ENCODE assay signal across 8 cellular contexts in genomic region chr20:63957004-63957689, GRCh38. TPM values are rescaled to one million over a fixed set of nuclear protein-coding genes. Genes with fewer than 3 reads are reported as not detected.
DNase-seq lines count a peak whose midpoint lies in the region; ATAC-seq and TF ChIP-seq lines count a peak whose summit lies in the region.

No MANE protein-coding gene starts in this region.

- intact Hi-C loops in naive thymus-derived CD4-positive, alpha-beta T cell (cut with micrococcal nuclease): loop anchor here (1.0 to 5.0 kb wide), 9 partner anchors 12 to 740 kb away; partner anchors contain the start of genes YTHDF1 (in 2 of the 2), ARFRP1 (in 1 of the 2), C20orf204 (in 1 of the 2) and GMEB2 (in 1 of the 2)

- peak overlapping the region; percentile 62 for H3K4me3 ChIP-seq in GM12865 (ENCODE audit: low read depth, low read length)
- peak overlapping the region; percentile 55 for H3K4me3 ChIP-seq in NT2/D1 (ENCODE audit: insufficient read length, low read depth)
- H3K4me3 ChIP-seq in naive thymus-derived CD4-positive, alpha-beta T cell (ENCODE audit: low read length): peak overlapping the region; percentile 62
- peak overlapping the region; percentile 93 for H3K4me3 ChIP-seq in thoracic aorta

- H3K4me3 Mint-ChIP-seq in naive thymus-derived CD4-positive, alpha-beta T cell: peak overlapping the region; percentile 59 to 87 (median 84)

- POLR2A ChIA-PET in naive thymus-derived CD4-positive, alpha-beta T cell (lab: Charles Lee): interaction anchor here (1.0 to 2.7 kb wide), 12 partner anchors 10 to 299 kb away, joined by 3 to 21 read pairs (median 4); partner anchors contain the start of genes RTEL1, SAMD10, TCEA2 and TPD52L2

- peak overlapping the region in 8 of 9 donors; percentile 36 to 86 (median 71) for H3K27ac Mint-ChIP-seq in naive thymus-derived CD4-positive, alpha-beta T cell

- H3K4me1 Mint-ChIP-seq in naive thymus-derived CD4-positive, alpha-beta T cell: peaks cover 19 to 37% (median 27%) of the 10 kb centered on the region in 7 donors

- ATAC-seq in HG03521 (IDR thresholded peaks at IDR 0.05; ENCODE audit: unreplicated experiment): peak; percentile 14
- peak; percentile 3 for ATAC-seq in naive thymus-derived CD4-positive, alpha-beta T cell
- ATAC-seq in thoracic aorta (ENCODE audit: insufficient number of reproducible peaks, low FRiP score, low read depth): peak; percentile 22
- ATAC-seq in HG02571 (IDR thresholded peaks at IDR 0.05; ENCODE audit: unreplicated experiment): no peak

- peak overlapping the region; percentile 70 for H3K27ac ChIP-seq in naive thymus-derived CD4-positive, alpha-beta T cell (ENCODE audit: low read depth, low read length)
- H3K27ac ChIP-seq in thoracic aorta: peak overlapping the region; percentile 47 to 61

- no peaks in the 10 kb centered on the region for H3K27me3 ChIP-seq in NT2/D1 (ENCODE audit: insufficient read depth, insufficient read length)
- H3K27me3 ChIP-seq in naive thymus-derived CD4-positive, alpha-beta T cell (ENCODE audit: control insufficient read depth in 2 of 2, insufficient read depth in 2 of 2, low read length in 2 of 2): no peaks in the 10 kb centered on the region
- H3K27me3 ChIP-seq in thoracic aorta (replicated peaks; ENCODE audit: insufficient read depth): no peaks in the 10 kb centered on the region

- H3K27me3 Mint-ChIP-seq in naive thymus-derived CD4-positive, alpha-beta T cell: no peaks in the 10 kb centered on the region

- H3K9ac ChIP-seq in NT2/D1 (ENCODE audit: insufficient read length, low read depth): peak overlapping the region; percentile 87

- H3K4me1 ChIP-seq in NT2/D1 (ENCODE audit: insufficient read depth, insufficient read length) (peaks cover 36% of the 10 kb centered on the region), thoracic aorta (ENCODE audit: control insufficient read depth in 1 of 2, low read depth in 2 of 2) (peaks cover 21 to 30% of the 10 kb centered on the region in 2 donors)
- peaks cover 18 to 26% of the 10 kb centered on the region in 2 donors for H3K4me1 ChIP-seq in naive thymus-derived CD4-positive, alpha-beta T cell (ENCODE audit: control insufficient read depth in 2 of 2, insufficient read depth in 2 of 2, low read length in 2 of 2)

- H3K9me3 ChIP-seq in NT2/D1 (ENCODE audit: insufficient read depth, low read length) (no peaks in the 10 kb centered on the region), thoracic aorta (no peaks in the 10 kb centered on the region)
- no peaks in the 10 kb centered on the region for H3K9me3 ChIP-seq in naive thymus-derived CD4-positive, alpha-beta T cell (ENCODE audit: control insufficient read depth in 2 of 3, low read length in 3 of 3)

- peaks cover 48% of the 10 kb centered on the region for H3K36me3 ChIP-seq in NT2/D1 (ENCODE audit: insufficient read depth, insufficient read length, low read length)
- peaks cover 0 to 46% (median 0%) of the 10 kb centered on the region in 3 experiments for H3K36me3 ChIP-seq in naive thymus-derived CD4-positive, alpha-beta T cell (ENCODE audit: control insufficient read depth in 2 of 3, insufficient read depth in 3 of 3, low read length in 3 of 3)
- peaks cover 17% of the 10 kb centered on the region for H3K36me3 ChIP-seq in thoracic aorta

- peak; percentile 71 for DNase-seq in GM12865 (ENCODE audit: low read depth)
- DNase-seq in NT2/D1 (ENCODE audit: low read depth, low spot score): peak; percentile 65
- peak; percentile 58 for DNase-seq in activated T-helper 1 cell treated with Interleukin-2 at 50 U/mL for 16 hours (ENCODE audit: low read depth)
- DNase-seq in fibroblast of gingiva (ENCODE audit: low read depth): peak; percentile 64
- DNase-seq in naive thymus-derived CD4-positive, alpha-beta T cell: peak in 2 of 9 donors; percentile 55 to 74
- no peak for DNase-seq in thoracic aorta (ENCODE audit: low spot score)

- peaks cover 0 to 7% (median 0%) of the 10 kb centered on the region in 5 donors for H3K36me3 Mint-ChIP-seq in naive thymus-derived CD4-positive, alpha-beta T cell

- TF ChIP-seq CTCF in GM12865 (IDR thresholded peaks at IDR 0.05; ENCODE audit: insufficient read depth, low read depth, low read length, missing control alignments) (no peak), thoracic aorta (IDR thresholded peaks at IDR 0.05) (peak; percentile 6)

- CTCF ChIA-PET in naive thymus-derived CD4-positive, alpha-beta T cell (lab: Charles Lee): interaction anchor here (0.5 to 2.3 kb wide), 3 partner anchors 16 to 102 kb away, joined by 3 to 8 read pairs (median 3); no protein-coding TSS in a partner anchor

- H3K9me3 Mint-ChIP-seq in naive thymus-derived CD4-positive, alpha-beta T cell: peaks cover 0 to 4% (median 0%) of the 10 kb centered on the region in 11 donors

RNA-seq across cellular contexts. Expression of gene UCKL1, which starts 0.9 kb away (rescaled TPM):
- total RNA-seq in naive thymus-derived CD4-positive, alpha-beta T cell: 10 to 100 TPM; 42.0 to 49.0 (median 46.6) TPM
- polyA plus RNA-seq in naive thymus-derived CD4-positive, alpha-beta T cell: 10 to 100 TPM; 20.5 to 33.0 TPM
- total RNA-seq in thoracic aorta: 10 to 100 TPM; 27.3 to 40.5 TPM

RNA-seq across cellular contexts. Expression of gene ZNF512B, which starts 12.6 kb away (rescaled TPM):
- 10 to 100 TPM; 17.7 to 29.8 (median 26.3) TPM for total RNA-seq in naive thymus-derived CD4-positive, alpha-beta T cell
- polyA plus RNA-seq in naive thymus-derived CD4-positive, alpha-beta T cell: 1 to 10 TPM; 1.1 to 2.4 TPM
- 10 to 100 TPM; 10.2 to 13.8 TPM for total RNA-seq in thoracic aorta

RNA-seq across cellular contexts. Expression of gene SAMD10, which starts 22.3 kb away (rescaled TPM):
- total RNA-seq in naive thymus-derived CD4-positive, alpha-beta T cell: 10 to 100 TPM; 10.2 to 37.8 (median 22.7) TPM
- polyA plus RNA-seq in naive thymus-derived CD4-positive, alpha-beta T cell: 10 to 100 TPM; 11.5 to 14.2 TPM
- total RNA-seq in thoracic aorta: 1 to 10 TPM in 1 of 2 donors, under 1 TPM in 1; 0.78 to 3.0 TPM

RNA-seq across cellular contexts. Expression of gene PRPF6, which starts 23.8 kb away (rescaled TPM):
- 10 to 100 TPM; 71.2 to 95.8 (median 82.9) TPM for total RNA-seq in naive thymus-derived CD4-positive, alpha-beta T cell
- polyA plus RNA-seq in naive thymus-derived CD4-positive, alpha-beta T cell: 100 to 1,000 TPM in 1 of 2 donors, 10 to 100 TPM in 1; 86.9 to 127 TPM
- total RNA-seq in thoracic aorta: 10 to 100 TPM; 51.9 to 52.9 TPM
